Comparison of ENCODE assay signal across 1 cellular context in the genomic region with DNA sequence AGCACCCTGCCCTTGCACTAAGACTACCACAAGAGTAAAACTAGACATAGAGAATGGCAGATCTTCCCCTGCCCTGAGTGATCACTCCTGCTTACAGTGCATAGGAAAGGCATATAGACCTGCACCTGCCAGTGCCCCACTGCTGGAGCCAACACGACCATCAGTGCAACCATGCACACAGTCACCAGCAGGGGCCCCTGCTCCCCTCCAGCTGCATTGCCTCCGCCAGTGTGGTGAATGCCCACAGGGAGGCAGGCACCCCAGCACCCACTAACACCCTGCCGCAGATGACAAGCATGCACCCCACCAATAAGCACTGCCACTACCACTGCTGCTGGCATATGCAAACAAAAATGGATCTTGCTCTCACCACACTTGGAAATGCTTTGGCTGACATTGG.
TF ChIP-seq lines count a peak whose summit lies in the region.

No MANE protein-coding gene starts in this region.

TF ChIP-seq in WTC11, 78 proteins besides CTCF, POLR2A, EP300 and RAD21 (continued from another document):
- TF ChIP-seq HMGXB4 (CRISPR knock-in tag; IDR thresholded peaks at IDR 0.05) (no peak), ZNF425 (CRISPR knock-in tag; conservative IDR thresholded peaks at IDR 0.05) (no peak)
TF ChIP-seq in WTC11: peak in this region for 0.
